ENCODE assay signal across 8 cellular contexts in the genomic region with DNA sequence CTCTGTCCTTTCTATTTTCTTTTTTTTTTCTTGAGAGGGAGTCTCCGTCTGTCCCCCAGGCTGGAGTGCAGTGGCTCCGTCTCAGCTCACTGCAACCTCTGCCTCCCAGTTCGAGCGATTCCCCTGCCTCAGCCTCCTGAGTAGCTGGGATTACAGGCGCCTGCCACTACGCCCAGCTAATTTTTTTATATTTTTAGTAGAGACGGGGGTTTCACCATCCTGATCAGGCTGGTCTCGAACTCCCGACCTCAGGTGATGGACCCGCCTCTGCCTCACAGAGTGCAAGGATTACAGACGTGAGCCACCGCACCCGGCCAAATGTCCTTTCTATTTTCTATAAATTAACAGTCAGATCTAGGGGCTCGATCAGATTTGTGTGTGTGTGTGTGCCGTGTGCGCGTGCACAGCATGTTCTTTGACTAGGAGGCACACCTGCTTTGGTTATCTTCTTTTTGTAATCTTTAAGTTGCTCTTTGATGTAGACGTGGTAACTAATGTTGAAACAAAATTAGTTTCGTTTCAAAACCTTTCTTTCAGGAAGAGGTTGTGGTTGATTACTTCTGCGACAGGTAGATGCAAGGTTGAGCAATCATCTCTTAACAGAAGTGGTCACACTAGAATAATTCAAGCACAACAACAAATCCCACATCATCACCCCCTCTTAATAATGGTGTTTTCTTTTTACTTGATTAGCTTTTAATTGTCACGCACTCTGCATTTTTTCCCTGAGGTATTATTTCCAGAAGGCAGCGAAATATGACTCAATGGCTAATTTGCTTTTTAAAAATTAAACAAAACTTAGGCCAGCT. TPM values are rescaled to one million over a fixed set of nuclear protein-coding genes. Genes with fewer than 3 reads are reported as not detected.
DNase-seq lines count a peak whose midpoint lies in the region; ATAC-seq and TF ChIP-seq lines count a peak whose summit lies in the region.

No MANE protein-coding gene starts in this region.

- WGBS in thymus: 43% methylated on average over 22 of the region's 22 CpGs

- TF ChIP-seq CTCF in WI38 (IDR thresholded peaks at IDR 0.05; ENCODE audit: low read depth, low read length): no peak
- TF ChIP-seq CTCF in chondrocyte (IDR thresholded peaks at IDR 0.05): no peak

- H3K4me3 Mint-ChIP-seq in chondrocyte (ENCODE audit: unreplicated experiment): peak overlapping the region; percentile 79

- no peaks in the 10 kb centered on the region for H3K27me3 Mint-ChIP-seq in chondrocyte (ENCODE audit: low read depth)

- H3K27ac ChIP-seq in HUES48 (ENCODE audit: low read depth, low read length): peak overlapping the region; percentile 87
- H3K27ac ChIP-seq in thymus (ENCODE audit: low read depth): peak overlapping the region; percentile 93

- H3K27ac Mint-ChIP-seq in chondrocyte (ENCODE audit: unreplicated experiment): peak overlapping the region; percentile 93

- no peaks in the 10 kb centered on the region for H3K27me3 ChIP-seq in HUES48 (ENCODE audit: control insufficient read depth, insufficient read depth, low read length)
- no peaks in the 10 kb centered on the region for H3K27me3 ChIP-seq in mucosa of stomach (ENCODE audit: control insufficient read depth, insufficient read depth, low read length)
- no peaks in the 10 kb centered on the region for H3K27me3 ChIP-seq in thymus (ENCODE audit: control insufficient read depth, insufficient read depth)

- H3K4me1 Mint-ChIP-seq in chondrocyte (ENCODE audit: low read depth): peaks cover 37% of the 10 kb centered on the region

- DNase-seq in DMS53 (lab: John Stamatoyannopoulos, UW): peak; percentile 76
- no peak for DNase-seq in chondrocyte (ENCODE audit: low spot score)
- no peak for DNase-seq in RKO (ENCODE audit: low spot score)

- peaks cover 2% of the 10 kb centered on the region for H3K36me3 Mint-ChIP-seq in chondrocyte (ENCODE audit: low read depth)

- H3K9ac ChIP-seq in HUES48 (ENCODE audit: low read depth, low read length) (peak overlapping the region; percentile 20; the same call in 1 of the 2 replicates), mucosa of stomach (ENCODE audit: low read length) (peak overlapping the region; percentile 92)

- H3K9me3 Mint-ChIP-seq in chondrocyte (ENCODE audit: low read depth): no peaks in the 10 kb centered on the region

- H3K4me1 ChIP-seq in HUES48 (ENCODE audit: control insufficient read depth, insufficient read depth, low read length): peaks cover 5% of the 10 kb centered on the region; the same call in 1 of the 2 replicates
- H3K4me1 ChIP-seq in mucosa of stomach (ENCODE audit: control insufficient read depth, insufficient read depth, low read length): peaks cover 5% of the 10 kb centered on the region
- peaks cover 18% of the 10 kb centered on the region for H3K4me1 ChIP-seq in thymus (ENCODE audit: control insufficient read depth, insufficient read depth, low read length)

- no peaks in the 10 kb centered on the region for H3K9me3 ChIP-seq in HUES48 (ENCODE audit: control insufficient read depth, insufficient read depth, low read length)
- no peaks in the 10 kb centered on the region for H3K9me3 ChIP-seq in mucosa of stomach (ENCODE audit: control insufficient read depth, low read length)
- no peaks in the 10 kb centered on the region for H3K9me3 ChIP-seq in thymus (ENCODE audit: control insufficient read depth)

- peak overlapping the region; percentile 85 for H3K4me3 ChIP-seq in HUES48 (ENCODE audit: low read depth, low read length)
- peak overlapping the region; percentile 87 for H3K4me3 ChIP-seq in WI38 (ENCODE audit: low read depth, low read length)
- peak overlapping the region; percentile 63 for H3K4me3 ChIP-seq in mucosa of stomach (ENCODE audit: low read length)
- peak overlapping the region; percentile 93 for H3K4me3 ChIP-seq in thymus (ENCODE audit: low read length)

- ATAC-seq in GM21423 (IDR thresholded peaks at IDR 0.05; ENCODE audit: unreplicated experiment): peak; percentile 46

- H3K36me3 ChIP-seq in HUES48 (ENCODE audit: control insufficient read depth, insufficient read depth, low read length) (peaks cover 3% of the 10 kb centered on the region; the same call in 1 of the 2 replicates), mucosa of stomach (ENCODE audit: control insufficient read depth, insufficient read depth, low read length) (no peaks in the 10 kb centered on the region), thymus (ENCODE audit: control insufficient read depth, insufficient read depth) (no peaks in the 10 kb centered on the region)

RNA-seq across cellular contexts. Expression of a gene that starts 0.8 kb away (rescaled TPM):
- 129 to 143 TPM (median 139 TPM) in 3 replicates for total RNA-seq in chondrocyte
- polyA plus RNA-seq in thymus: 64.1 TPM
